In genomic region chr6:14763139-14763538, GRCh38 we compare ENCODE assay signal across 12 cellular contexts.
DNase-seq lines count a peak whose midpoint lies in the region; TF ChIP-seq lines count a peak whose summit lies in the region.
"Had no signal": no experiment of that assay in that cellular context is flagged by ENCODE, and none has a peak within 500 bp of the region (broad histone marks: within the 10 kb centered on the region; RNA-seq: fewer than 3 reads in every experiment).

No MANE protein-coding gene starts in this region.

- no peaks in the 10 kb centered on the region for H3K79me2 ChIP-seq in smooth muscle cell (ENCODE audit: low read depth)

- H4K20me1 ChIP-seq in smooth muscle cell (ENCODE audit: low read depth) = no peaks in the 10 kb centered on the region

- no peak overlapping the region for H3K9ac ChIP-seq in smooth muscle cell (ENCODE audit: low read depth)

- no peak for TF ChIP-seq CTCF in choroid plexus epithelial cell (conservative IDR thresholded peaks at IDR 0.05; ENCODE audit: low read depth, low read length)
- TF ChIP-seq CTCF in mesothelial cell of epicardium (IDR thresholded peaks at IDR 0.05; ENCODE audit: unreplicated experiment) = no peak
- TF ChIP-seq CTCF in ascending aorta (IDR thresholded peaks at IDR 0.05) = no peak
- no peak for TF ChIP-seq CTCF in smooth muscle cell (IDR thresholded peaks at IDR 0.05; ENCODE audit: borderline replicate concordance, insufficient read depth, poor library complexity, severe bottlenecking)

- no peaks in the 10 kb centered on the region for H3F3A ChIP-seq in smooth muscle cell (ENCODE audit: low read depth)

- peak overlapping the region; percentile 22 for H3K27ac Mint-ChIP-seq in mesothelial cell of epicardium
- H3K27ac Mint-ChIP-seq: activated T-cell treated with anti-CD3 and anti-CD28 coated beads, Interleukin-2, amount 50 U/mL, for 72 hours had no signal

- DNase-seq in DMS53 treated with DMSO at 0.1 percent for 48 hours (lab: John Stamatoyannopoulos, UW; ENCODE audit: unreplicated experiment) (peak; percentile 33), NCI-H1694 (lab: John Stamatoyannopoulos, UW) (peak; percentile 51), choroid plexus epithelial cell (ENCODE audit: low read depth) (peak; percentile 55), mesothelial cell of epicardium (ENCODE audit: low spot score in 2 of 2, unreplicated experiment in 2 of 2) (no peak), ascending aorta (ENCODE audit: low spot score in 2 of 2) (no peak), smooth muscle cell (lab: John Stamatoyannopoulos, UW; ENCODE audit: unreplicated experiment) (no peak), HuH-7.5 (ENCODE audit: low spot score) (no peak)
- DNase-seq: activated CD4-positive, CD25-positive, alpha-beta regulatory T cell treated with anti-CD3 and anti-CD28 coated beads, Interleukin-2, amount 50 U/mL, for 72 hours; activated T-cell treated with anti-CD3 and anti-CD28 coated beads, Interleukin-2, amount 50 U/mL, for 72 hours; naive B cell; NCI-H1417; SW 1271 had no signal

- H3K4me1 Mint-ChIP-seq in mesothelial cell of epicardium = peaks cover 24% of the 10 kb centered on the region

- no peaks in the 10 kb centered on the region for H3K36me3 Mint-ChIP-seq in mesothelial cell of epicardium
- H3K36me3 Mint-ChIP-seq: naive B cell had no signal

- no peak overlapping the region for H2AFZ ChIP-seq in smooth muscle cell (ENCODE audit: low read depth)

- intact Hi-C loops in ascending aorta (cut with DNase I) = no loop called here

- H3K4me1 ChIP-seq in ascending aorta (no peaks in the 10 kb centered on the region), smooth muscle cell (ENCODE audit: low read depth) (no peaks in the 10 kb centered on the region)

- WGBS in smooth muscle cell (ENCODE audit: low lambda C conversion rate) = 50% methylated on average over 6 of the region's 6 CpGs

- no peaks in the 10 kb centered on the region for H3K9me3 Mint-ChIP-seq in mesothelial cell of epicardium
- H3K9me3 Mint-ChIP-seq: activated T-cell treated with anti-CD3 and anti-CD28 coated beads, Interleukin-2, amount 50 U/mL, for 72 hours; naive B cell had no signal

- H3K27me3 Mint-ChIP-seq in mesothelial cell of epicardium (ENCODE audit: low read depth) = peaks cover 3% of the 10 kb centered on the region
- H3K27me3 Mint-ChIP-seq: naive B cell had no signal

- H3K27ac ChIP-seq in ascending aorta (no peak overlapping the region), smooth muscle cell (ENCODE audit: low read depth) (no peak overlapping the region)

- no peak overlapping the region for H3K4me2 ChIP-seq in smooth muscle cell

- H3K9me3 ChIP-seq in ascending aorta (no peaks in the 10 kb centered on the region), smooth muscle cell (replicated peaks; ENCODE audit: low read depth) (no peaks in the 10 kb centered on the region)

- H3K36me3 ChIP-seq in ascending aorta (no peaks in the 10 kb centered on the region), smooth muscle cell (ENCODE audit: low read depth) (no peaks in the 10 kb centered on the region)

- H3K27me3 ChIP-seq in ascending aorta = no peaks in the 10 kb centered on the region
- no peaks in the 10 kb centered on the region for H3K27me3 ChIP-seq in smooth muscle cell (ENCODE audit: low read depth)

- no peak overlapping the region for H3K4me3 Mint-ChIP-seq in mesothelial cell of epicardium
- H3K4me3 Mint-ChIP-seq: activated T-cell treated with anti-CD3 and anti-CD28 coated beads, Interleukin-2, amount 50 U/mL, for 72 hours; naive B cell had no signal

- H3K4me3 ChIP-seq in choroid plexus epithelial cell (ENCODE audit: low read depth, low read length) = no peak overlapping the region
- no peak overlapping the region for H3K4me3 ChIP-seq in ascending aorta
- no peak overlapping the region for H3K4me3 ChIP-seq in smooth muscle cell

Comparison
In these comparisons a context has a peak if more than half of its experiments do, and no peak if none do; other contexts are left out.
1. DNase-seq: peak in DMS53 treated with DMSO at 0.1 percent for 48 hours (single experiment), NCI-H1694 (single experiment) and choroid plexus epithelial cell (single experiment); none in mesothelial cell of epicardium (0 of 2), ascending aorta (0 of 2), smooth muscle cell (single experiment) and HuH-7.5 (single experiment).